In genomic region chr1:45299981-45300668, GRCh38 we compare ENCODE assay signal across 8 cellular contexts. TPM values are rescaled to one million over a fixed set of nuclear protein-coding genes. Genes with fewer than 3 reads are reported as not detected.
DNase-seq lines count a peak whose midpoint lies in the region; ATAC-seq, FAIRE-seq and TF ChIP-seq lines count a peak whose summit lies in the region.

No MANE protein-coding gene starts in this region.

- WGBS in lung, 2 donors: 12 to 17% methylated on average over 4 of the region's 4 CpGs

- no peaks in the 10 kb centered on the region for H3K27me3 ChIP-seq in lung (ENCODE audit: control insufficient read depth, insufficient read depth)

- H3K9me3 ChIP-seq in lung (ENCODE audit: control insufficient read depth in 2 of 2, insufficient read depth in 1 of 2, low read length in 1 of 2): no peaks in the 10 kb centered on the region

- no peak overlapping the region for H3K27ac ChIP-seq in lung (ENCODE audit: low read depth in 1 of 2, low read length in 1 of 2)

- ATAC-seq in lung (ENCODE audit: insufficient read depth, low FRiP score) (no peak), HG02678 (IDR thresholded peaks at IDR 0.05; ENCODE audit: unreplicated experiment) (no peak)

- H3K4me1 ChIP-seq in lung (ENCODE audit: control insufficient read depth in 2 of 2, insufficient read depth in 2 of 2, low read length in 2 of 2): peaks cover 0 to 8% of the 10 kb centered on the region in 2 donors

- no peak overlapping the region for H3K4me3 ChIP-seq in lung

- no peaks in the 10 kb centered on the region for H3K36me3 ChIP-seq in lung (ENCODE audit: control insufficient read depth in 2 of 2, insufficient read depth in 2 of 2, low read length in 2 of 2)

- peak; percentile 60 for TF ChIP-seq CTCF in lung (IDR thresholded peaks at IDR 0.05; ENCODE audit: control extremely low read depth, extremely low read depth)

- FAIRE-seq in TTC549 (lab: Jason Lieb, UNC): peak; percentile 84
- FAIRE-seq in colon (lab: Jason Lieb, UNC): peak; percentile 10

- DNase-seq in AG08396 (ENCODE audit: low spot score): peak; percentile 68
- DNase-seq in GM19238 (ENCODE audit: insufficient read length, low spot score): peak; percentile 47
- DNase-seq in NCI-H2171 (lab: John Stamatoyannopoulos, UW): peak; percentile 56
- peak; percentile 45 for DNase-seq in lung (ENCODE audit: low spot score)
- peak; percentile 53 for DNase-seq in stromal cell of bone marrow (ENCODE audit: low read depth)

RNA-seq across cellular contexts. Expression of gene HPDL, which starts 26.6 kb away (rescaled TPM):
- total RNA-seq in lung: under 1 TPM; 0.63 to 0.80 TPM
- polyA plus RNA-seq in lung: 1 to 10 TPM in 1 of 2 donors, under 1 TPM in 1; 0.55 to 2.3 TPM

RNA-seq across cellular contexts. Expression of gene TOE1, which starts 39.8 kb away (rescaled TPM):
- total RNA-seq in lung: 10 to 100 TPM in 1 of 2 donors, 1 to 10 TPM in 1; 6.4 to 10.9 TPM
- 10 to 100 TPM in 1 of 2 donors, 1 to 10 TPM in 1; 5.3 to 10.6 TPM for polyA plus RNA-seq in lung

RNA-seq across cellular contexts. Expression of gene MUTYH, which starts 40.1 kb away (rescaled TPM):
- total RNA-seq in lung: 10 to 100 TPM; 16.8 to 26.3 TPM
- polyA plus RNA-seq in lung: 10 to 100 TPM; 14.0 to 22.5 TPM
